Comparison of ENCODE assay signal across 13 cellular contexts in genomic region chr2:95062247-95062646, GRCh38. TPM values are rescaled to one million over a fixed set of nuclear protein-coding genes. Genes with fewer than 3 reads are reported as not detected.
DNase-seq lines count a peak whose midpoint lies in the region; ATAC-seq, FAIRE-seq and TF ChIP-seq lines count a peak whose summit lies in the region.
"Had no signal": no experiment of that assay in that cellular context is flagged by ENCODE, and none has a peak within 500 bp of the region (broad histone marks: within the 10 kb centered on the region; RNA-seq: fewer than 3 reads in every experiment).

No MANE protein-coding gene starts in this region.

- TF ChIP-seq CTCF in CD4-positive, alpha-beta T cell (IDR thresholded peaks at IDR 0.05) = no peak

- intact Hi-C loops in CD4-positive, alpha-beta T cell (cut with DNase I, micrococcal nuclease) = no loop called here

- ATAC-seq in CD4-positive, alpha-beta T cell (ENCODE audit: poor library complexity) = no peak
- peak in 1 of 2 donors; percentile 27 for ATAC-seq in naive thymus-derived CD8-positive, alpha-beta T cell
- no peak for ATAC-seq in HG03520 (IDR thresholded peaks at IDR 0.05; ENCODE audit: unreplicated experiment)
- ATAC-seq in GM21529 (IDR thresholded peaks at IDR 0.05; ENCODE audit: unreplicated experiment) = no peak
- ATAC-seq in HG02623 (IDR thresholded peaks at IDR 0.05; ENCODE audit: unreplicated experiment) = no peak
- ATAC-seq: psoas muscle had no signal

- no peaks in the 10 kb centered on the region for H3K36me3 Mint-ChIP-seq in CD4-positive, alpha-beta T cell (ENCODE audit: low read depth)
- no peaks in the 10 kb centered on the region for H3K36me3 Mint-ChIP-seq in activated naive CD8-positive, alpha-beta T cell treated with anti-CD3 and anti-CD28 coated beads for 36 hours
- H3K36me3 Mint-ChIP-seq in naive thymus-derived CD8-positive, alpha-beta T cell = no peaks in the 10 kb centered on the region

- no peaks in the 10 kb centered on the region for H3K9me3 Mint-ChIP-seq in CD4-positive, alpha-beta T cell
- H3K9me3 Mint-ChIP-seq in activated naive CD8-positive, alpha-beta T cell treated with anti-CD3 and anti-CD28 coated beads for 36 hours = no peaks in the 10 kb centered on the region
- H3K9me3 Mint-ChIP-seq in naive thymus-derived CD8-positive, alpha-beta T cell = no peaks in the 10 kb centered on the region

- FAIRE-seq in GM12891 (lab: Jason Lieb, UNC) = peak; percentile 16

- no peak for TF ChIP-seq POLR2A in GM12891 (IDR thresholded peaks at IDR 0.05; ENCODE audit: low read depth, low read length)

- H3K4me1 Mint-ChIP-seq in CD4-positive, alpha-beta T cell (ENCODE audit: low read depth) = peaks cover 42% of the 10 kb centered on the region
- H3K4me1 Mint-ChIP-seq in activated naive CD8-positive, alpha-beta T cell treated with anti-CD3 and anti-CD28 coated beads for 36 hours = peaks cover 34% of the 10 kb centered on the region
- peaks cover 24 to 40% (median 33%) of the 10 kb centered on the region in 4 donors for H3K4me1 Mint-ChIP-seq in naive thymus-derived CD8-positive, alpha-beta T cell

- peak in 1 of 10 experiments; percentile 31 for DNase-seq in CD4-positive, alpha-beta T cell
- no peak for DNase-seq in GM12891 (ENCODE audit: insufficient read length, low spot score)
- DNase-seq in activated naive CD8-positive, alpha-beta T cell treated with anti-CD3 and anti-CD28 coated beads for 36 hours = no peak
- no peak for DNase-seq in naive thymus-derived CD8-positive, alpha-beta T cell
- DNase-seq: amniotic stem cell, NCI-H1930, psoas muscle, transverse colon had no signal

- peak overlapping the region; percentile 80 for H3K27ac Mint-ChIP-seq in CD4-positive, alpha-beta T cell
- peak overlapping the region; percentile 63 for H3K27ac Mint-ChIP-seq in activated naive CD8-positive, alpha-beta T cell treated with anti-CD3 and anti-CD28 coated beads for 36 hours
- peak overlapping the region; percentile 66 to 96 (median 84) for H3K27ac Mint-ChIP-seq in naive thymus-derived CD8-positive, alpha-beta T cell

- CTCF ChIA-PET in CD4-positive, alpha-beta T cell (lab: Charles Lee) = interaction anchor here (1.1 to 4.0 kb wide), 5 partner anchors 10 to 39 kb away, joined by 3 to 26 read pairs (median 5); no protein-coding TSS in a partner anchor

- H3K4me3 Mint-ChIP-seq in CD4-positive, alpha-beta T cell = peak overlapping the region; percentile 56
- no peak overlapping the region for H3K4me3 Mint-ChIP-seq in activated naive CD8-positive, alpha-beta T cell treated with anti-CD3 and anti-CD28 coated beads for 36 hours
- peak overlapping the region; percentile 20 to 77 (median 59) for H3K4me3 Mint-ChIP-seq in naive thymus-derived CD8-positive, alpha-beta T cell

- no peak overlapping the region for H3K27ac ChIP-seq in CD4-positive, alpha-beta T cell (ENCODE audit: low read depth, low read length)
- H3K27ac ChIP-seq: hepatocyte, psoas muscle, transverse colon had no signal

- no peaks in the 10 kb centered on the region for H3K27me3 ChIP-seq in CD4-positive, alpha-beta T cell (ENCODE audit: control insufficient read depth, insufficient read depth, low read length)
- H3K27me3 ChIP-seq: hepatocyte, transverse colon had no signal

- no peaks in the 10 kb centered on the region for H3K27me3 Mint-ChIP-seq in CD4-positive, alpha-beta T cell
- no peaks in the 10 kb centered on the region for H3K27me3 Mint-ChIP-seq in activated naive CD8-positive, alpha-beta T cell treated with anti-CD3 and anti-CD28 coated beads for 36 hours
- no peaks in the 10 kb centered on the region for H3K27me3 Mint-ChIP-seq in naive thymus-derived CD8-positive, alpha-beta T cell

- no peaks in the 10 kb centered on the region for H3K9me3 ChIP-seq in CD4-positive, alpha-beta T cell (ENCODE audit: control insufficient read depth, low read length)
- H3K9me3 ChIP-seq: psoas muscle, transverse colon had no signal

- POLR2A ChIA-PET in CD4-positive, alpha-beta T cell (lab: Charles Lee) = interaction anchor here (0.6 to 17.1 kb wide), 7 partner anchors 9 to 125 kb away, joined by 4 to 295 read pairs (median 19); partner anchors contain the start of gene MAL
- POLR2A ChIA-PET in naive thymus-derived CD8-positive, alpha-beta T cell (lab: Charles Lee) = interaction anchor here (0.8 to 20.2 kb wide), 6 partner anchors 8 to 40 kb away, joined by 3 to 537 read pairs (median 30); partner anchors contain the start of gene MAL

TF ChIP-seq in GM12891, 5 proteins besides CTCF, POLR2A, EP300 and RAD21:
- no peak for TF ChIP-seq POLR2AphosphoS5 (IDR thresholded peaks at IDR 0.05; ENCODE audit: low read depth, low read length)
- TF ChIP-seq SPI1 (IDR thresholded peaks at IDR 0.05; ENCODE audit: low read depth, low read length) = no peak
- TF ChIP-seq TAF1 (IDR thresholded peaks at IDR 0.05; ENCODE audit: low read depth, low read length) = no peak
- TF ChIP-seq PAX5 (IDR thresholded peaks at IDR 0.05; ENCODE audit: insufficient read depth, low read length, severe bottlenecking) = no peak
- TF ChIP-seq POU2F2 (IDR thresholded peaks at IDR 0.05; ENCODE audit: low read depth, low read length) = no peak

RNA-seq across cellular contexts. Expression of gene MAL, which starts 36.7 kb away (rescaled TPM):
- total RNA-seq in CD4-positive, alpha-beta T cell = 100 to 1,000 TPM; 101 to 102 TPM
- polyA plus RNA-seq in GM12891 (2012; ENCODE audit: low read depth, missing spikeins) = 11.2 TPM
- total RNA-seq in activated naive CD8-positive, alpha-beta T cell treated with anti-CD3 and anti-CD28 coated beads for 36 hours = 10 to 100 TPM; 50.8 to 52.9 TPM
- 100 to 1,000 TPM; 116 to 117 TPM for total RNA-seq in naive thymus-derived CD8-positive, alpha-beta T cell
- 100 to 1,000 TPM; 158 to 284 (median 273) TPM for polyA plus RNA-seq in naive thymus-derived CD8-positive, alpha-beta T cell
- polyA plus RNA-seq: BJ, hepatocyte had no signal

RNA-seq across cellular contexts. Expression of gene MRPS5, which starts 59.4 kb away (rescaled TPM):
- total RNA-seq in CD4-positive, alpha-beta T cell = 10 to 100 TPM; 15.3 to 16.3 TPM
- 45.2 TPM for polyA plus RNA-seq in GM12891 (2012; ENCODE audit: low read depth, missing spikeins)
- total RNA-seq in activated naive CD8-positive, alpha-beta T cell treated with anti-CD3 and anti-CD28 coated beads for 36 hours = 10 to 100 TPM; 83.8 to 84.8 TPM
- total RNA-seq in naive thymus-derived CD8-positive, alpha-beta T cell = 10 to 100 TPM; 59.0 to 66.0 TPM
- polyA plus RNA-seq in naive thymus-derived CD8-positive, alpha-beta T cell = 10 to 100 TPM; 37.2 to 54.6 (median 43.0) TPM
